In genomic region chr4:17029432-17029831, GRCh38 we compare ENCODE assay signal across 23 cellular contexts.
"Had no signal": no experiment of that assay in that cellular context is flagged by ENCODE, and none has a peak within 500 bp of the region (broad histone marks: within the 10 kb centered on the region; RNA-seq: fewer than 3 reads in every experiment).

No MANE protein-coding gene starts in this region.

- H3K4me3 ChIP-seq: MG63, Peyer's patch had no signal

- H3K4me1 ChIP-seq: Peyer's patch had no signal

- H3K4me3 Mint-ChIP-seq: activated B cell treated with CpG ODN at 0.5 μM for 24 hours; activated CD4-positive, alpha-beta memory T cell treated with anti-CD3 and anti-CD28 coated beads, Interleukin-2, amount 10 ng/mL, durations not matched to agents 7 days and 5 days; activated CD4-positive, alpha-beta T cell treated with anti-CD3 and anti-CD28 coated beads, Interleukin-2, amount 10 ng/mL, durations not matched to agents 7 days and 5 days; activated naive CD4-positive, alpha-beta T cell treated with anti-CD3 and anti-CD28 coated beads, Interleukin-2, amount 10 ng/mL, durations not matched to agents 7 days and 5 days; activated naive CD8-positive, alpha-beta T cell treated with anti-CD3 and anti-CD28 coated beads for 36 hours; activated T-helper 17 cell treated with anti-CD3 and anti-CD28 coated beads, Interleukin-2, amount 50 U/mL, for 72 hours; T-helper 17 cell had no signal

- H3K9me3 Mint-ChIP-seq: activated CD4-positive, alpha-beta memory T cell treated with anti-CD3 and anti-CD28 coated beads, Interleukin-2, amount 10 ng/mL, durations not matched to agents 7 days and 5 days; activated CD4-positive, alpha-beta T cell treated with anti-CD3 and anti-CD28 coated beads, Interleukin-2, amount 10 ng/mL, durations not matched to agents 7 days and 5 days; activated naive CD4-positive, alpha-beta T cell treated with anti-CD3 and anti-CD28 coated beads, Interleukin-2, amount 10 ng/mL, durations not matched to agents 7 days and 5 days; activated naive CD8-positive, alpha-beta T cell treated with anti-CD3 and anti-CD28 coated beads for 36 hours; activated T-helper 17 cell treated with anti-CD3 and anti-CD28 coated beads, Interleukin-2, amount 50 U/mL, for 72 hours had no signal

- H3K27ac ChIP-seq: KMS-11, Peyer's patch had no signal

- H3K9ac ChIP-seq: KMS-11 had no signal

- H3K4me1 Mint-ChIP-seq: activated B cell treated with CpG ODN at 0.5 μM for 24 hours; activated CD4-positive, alpha-beta memory T cell treated with anti-CD3 and anti-CD28 coated beads, Interleukin-2, amount 10 ng/mL, durations not matched to agents 7 days and 5 days; activated CD4-positive, alpha-beta T cell treated with anti-CD3 and anti-CD28 coated beads, Interleukin-2, amount 10 ng/mL, durations not matched to agents 7 days and 5 days; activated naive CD4-positive, alpha-beta T cell treated with anti-CD3 and anti-CD28 coated beads, Interleukin-2, amount 10 ng/mL, durations not matched to agents 7 days and 5 days; activated naive CD8-positive, alpha-beta T cell treated with anti-CD3 and anti-CD28 coated beads for 36 hours; activated T-helper 17 cell treated with anti-CD3 and anti-CD28 coated beads, Interleukin-2, amount 50 U/mL, for 72 hours; T-helper 17 cell had no signal

- FAIRE-seq: TTC549 had no signal

- DNase-seq: activated B cell treated with CpG ODN at 0.5 μM for 24 hours; activated CD4-positive, alpha-beta memory T cell treated with anti-CD3 and anti-CD28 coated beads, Interleukin-2, amount 10 ng/mL, durations not matched to agents 7 days and 5 days; activated CD4-positive, alpha-beta T cell treated with anti-CD3 and anti-CD28 coated beads for 1 hour; activated CD4-positive, alpha-beta T cell treated with anti-CD3 and anti-CD28 coated beads, Interleukin-2, amount 10 ng/mL, durations not matched to agents 7 days and 5 days; activated gamma-delta T cell; activated naive CD4-positive, alpha-beta T cell treated with anti-CD3 and anti-CD28 coated beads, Interleukin-2, amount 10 ng/mL, durations not matched to agents 7 days and 5 days; activated naive CD8-positive, alpha-beta T cell treated with anti-CD3 and anti-CD28 coated beads for 36 hours; activated T-cell treated with anti-CD3 and anti-CD28 coated beads for 4 hours; activated T-cell treated with anti-CD3 and anti-CD28 coated beads, Interleukin-2, amount 50 U/mL, for 48 hours; MG63; MV-4-11; NCI-H1092 treated with DMSO at 0.1 percent for 48 hours; NCI-H1436; NCI-H1694 treated with DMSO at 0.1 percent for 48 hours; NCI-H2029 treated with DMSO at 0.1 percent for 48 hours; NCI-H524; Peyer's patch; SHP77 treated with DMSO at 0.1 percent for 48 hours; T-helper 17 cell; T-helper 9 cell had no signal

- H3K27me3 ChIP-seq: MG63, Peyer's patch had no signal

- H3K36me3 Mint-ChIP-seq: activated naive CD4-positive, alpha-beta T cell treated with anti-CD3 and anti-CD28 coated beads, Interleukin-2, amount 10 ng/mL, durations not matched to agents 7 days and 5 days; activated naive CD8-positive, alpha-beta T cell treated with anti-CD3 and anti-CD28 coated beads for 36 hours had no signal

- H3K36me3 ChIP-seq: MG63, Peyer's patch had no signal

- ATAC-seq: activated T-helper 17 cell treated with anti-CD3 and anti-CD28 coated beads, Interleukin-2, amount 50 U/mL, for 72 hours; T-helper 17 cell had no signal

- H3K27me3 Mint-ChIP-seq: activated B cell treated with CpG ODN at 0.5 μM for 24 hours; activated CD4-positive, alpha-beta memory T cell treated with anti-CD3 and anti-CD28 coated beads, Interleukin-2, amount 10 ng/mL, durations not matched to agents 7 days and 5 days had no signal

- H3K9me3 ChIP-seq: MG63, Peyer's patch had no signal

- H3K27ac Mint-ChIP-seq: activated B cell treated with CpG ODN at 0.5 μM for 24 hours; activated CD4-positive, alpha-beta memory T cell treated with anti-CD3 and anti-CD28 coated beads, Interleukin-2, amount 10 ng/mL, durations not matched to agents 7 days and 5 days; activated CD4-positive, alpha-beta T cell treated with anti-CD3 and anti-CD28 coated beads, Interleukin-2, amount 10 ng/mL, durations not matched to agents 7 days and 5 days; activated naive CD4-positive, alpha-beta T cell treated with anti-CD3 and anti-CD28 coated beads, Interleukin-2, amount 10 ng/mL, durations not matched to agents 7 days and 5 days; activated naive CD8-positive, alpha-beta T cell treated with anti-CD3 and anti-CD28 coated beads for 36 hours; activated T-helper 17 cell treated with anti-CD3 and anti-CD28 coated beads, Interleukin-2, amount 50 U/mL, for 72 hours; T-helper 17 cell had no signal

- H3K4me2 ChIP-seq: KMS-11 had no signal
